Comparison of ENCODE assay signal across 1 cellular context in the genomic region with DNA sequence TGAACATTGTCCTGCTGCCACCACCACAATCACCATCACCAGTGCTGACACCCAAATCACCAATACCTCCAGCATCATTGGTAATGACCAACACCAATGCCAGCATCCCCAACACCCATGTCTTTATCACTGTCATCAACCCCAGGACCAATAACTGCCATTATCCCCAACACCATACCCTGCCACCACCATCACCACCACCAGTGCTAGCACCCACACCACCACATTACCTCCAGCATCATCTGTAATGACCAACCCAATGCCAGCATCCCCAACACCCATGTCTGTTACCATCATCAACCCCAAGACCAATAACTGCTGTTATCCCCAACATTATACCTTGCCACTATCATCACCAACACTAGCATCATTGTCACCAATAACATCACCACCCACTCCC.
TF ChIP-seq lines count a peak whose summit lies in the region.

No MANE protein-coding gene starts in this region.

TF ChIP-seq in HepG2, 621 proteins besides CTCF, POLR2A, EP300 and RAD21:
- TF ChIP-seq PHF21A (CRISPR knock-in tag; IDR thresholded peaks at IDR 0.05) (no peak), CREB1 (IDR thresholded peaks at IDR 0.05) (peak; percentile 28; the same call in 1 of the 2 replicates), CREB1 (CRISPR knock-in tag; IDR thresholded peaks at IDR 0.05) (no peak)
- TF ChIP-seq, protein P1, sequence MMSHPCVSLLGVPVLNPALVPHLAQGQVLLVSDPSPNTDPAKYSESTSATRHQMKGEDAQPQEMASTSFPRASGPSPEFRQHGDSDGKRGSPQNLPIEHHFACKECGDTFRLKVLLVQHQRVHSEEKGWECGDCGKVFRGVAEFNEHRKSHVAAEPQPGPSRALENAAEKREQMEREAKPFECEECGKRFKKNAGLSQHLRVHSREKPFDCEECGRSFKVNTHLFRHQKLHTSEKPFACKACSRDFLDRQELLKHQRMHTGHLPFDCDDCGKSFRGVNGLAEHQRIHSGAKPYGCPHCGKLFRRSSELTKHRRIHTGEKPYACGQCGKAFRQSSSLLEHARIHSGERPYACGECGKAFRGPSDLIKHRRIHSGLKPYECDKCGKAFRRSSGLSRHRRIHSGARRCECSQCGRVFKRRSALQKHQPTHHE (CRISPR knock-in tag; IDR thresholded peaks at IDR 0.05; ENCODE audit: borderline replicate concordance), result no peak
- TF ChIP-seq, protein P2, sequence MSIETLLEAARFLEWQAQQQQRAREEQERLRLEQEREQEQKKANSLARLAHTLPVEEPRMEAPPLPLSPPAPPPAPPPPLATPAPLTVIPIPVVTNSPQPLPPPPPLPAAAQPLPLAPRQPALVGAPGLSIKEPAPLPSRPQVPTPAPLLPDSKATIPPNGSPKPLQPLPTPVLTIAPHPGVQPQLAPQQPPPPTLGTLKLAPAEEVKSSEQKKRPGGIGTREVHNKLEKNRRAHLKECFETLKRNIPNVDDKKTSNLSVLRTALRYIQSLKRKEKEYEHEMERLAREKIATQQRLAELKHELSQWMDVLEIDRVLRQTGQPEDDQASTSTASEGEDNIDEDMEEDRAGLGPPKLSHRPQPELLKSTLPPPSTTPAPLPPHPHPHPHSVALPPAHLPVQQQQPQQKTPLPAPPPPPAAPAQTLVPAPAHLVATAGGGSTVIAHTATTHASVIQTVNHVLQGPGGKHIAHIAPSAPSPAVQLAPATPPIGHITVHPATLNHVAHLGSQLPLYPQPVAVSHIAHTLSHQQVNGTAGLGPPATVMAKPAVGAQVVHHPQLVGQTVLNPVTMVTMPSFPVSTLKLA (IDR thresholded peaks at IDR 0.05), result no peak
